Comparison of ENCODE assay signal across 8 cellular contexts in the genomic region with DNA sequence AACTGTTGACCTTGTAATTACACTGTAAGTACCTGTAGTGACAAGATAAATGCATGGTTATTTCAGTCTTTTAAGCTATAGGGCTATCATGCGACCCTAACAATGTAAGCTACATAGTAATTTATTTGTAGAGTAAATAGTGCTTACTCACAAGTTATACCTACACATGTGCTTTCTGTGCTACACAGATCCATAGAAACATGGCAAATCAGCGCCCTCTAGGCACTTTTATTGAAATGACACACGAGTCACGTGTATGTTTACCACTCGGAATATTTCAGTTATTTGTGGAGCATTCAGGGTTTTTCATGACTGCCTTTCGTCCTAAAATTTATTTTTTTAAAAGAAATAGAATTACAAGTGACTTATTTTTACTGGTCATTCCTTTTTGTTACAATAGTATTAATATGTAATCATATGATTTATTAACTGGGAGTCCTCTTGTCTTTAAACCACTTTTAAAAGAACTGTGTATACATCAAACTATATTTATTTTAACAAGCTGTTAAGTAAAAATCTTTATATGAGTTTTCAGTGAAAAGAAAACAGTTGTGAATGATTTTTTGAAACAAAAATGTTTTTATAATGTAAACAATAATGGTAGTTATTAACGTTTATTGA.
A peak's percentile ranks its signal among the peaks of the same experiment; 100 is the strongest.
DNase-seq lines count a peak whose midpoint lies in the region; ATAC-seq and TF ChIP-seq lines count a peak whose summit lies in the region.

No MANE protein-coding gene starts in this region.

- no peak overlapping the region for H3K27ac ChIP-seq in OCI-LY3 (ENCODE audit: low read length)

- no peaks in the 10 kb centered on the region for H3K9me3 Mint-ChIP-seq in endothelial cell (ENCODE audit: unreplicated experiment)

- no peaks in the 10 kb centered on the region for H3K9me3 ChIP-seq in OCI-LY3 (ENCODE audit: insufficient read depth, low read length)

- POLR2A ChIA-PET in AG04449 (lab: Yijun Ruan, JAX), result no interaction called here

- in situ Hi-C loops in GM13976 (cut with MboI; ENCODE audit: low sequenced_read_pairs, unreplicated experiment), result no loop called here

- H3K27me3 ChIP-seq in OCI-LY3 (ENCODE audit: low read depth, low read length), result no peaks in the 10 kb centered on the region

- H4K20me1 ChIP-seq in OCI-LY3 (ENCODE audit: insufficient read depth, low read length), result no peaks in the 10 kb centered on the region

- no peaks in the 10 kb centered on the region for H3K4me1 Mint-ChIP-seq in endothelial cell (ENCODE audit: unreplicated experiment)

- H3K4me3 ChIP-seq in AG04449 (ENCODE audit: low read depth, low read length) (no peak overlapping the region), OCI-LY3 (ENCODE audit: low read length) (no peak overlapping the region)

- DNase-seq in AG04449 (ENCODE audit: low read depth, low spot score) (no peak), GM13976 (ENCODE audit: low spot score) (peak; percentile 29), endothelial cell (ENCODE audit: low spot score) (peak; percentile 52), non-pigmented ciliary epithelial cell (ENCODE audit: low read depth) (peak; percentile 27), GOT3 (lab: John Stamatoyannopoulos, UW) (no peak)
- no peak for DNase-seq in stimulated activated CD4-positive, alpha-beta T cell treated with anti-CD3 and anti-CD28 coated beads, Interleukin-2, amount 100 ng/mL, for 24 hours

- H3K79me2 ChIP-seq in OCI-LY3 (ENCODE audit: low read length), result no peaks in the 10 kb centered on the region

- ATAC-seq in HG03354 (IDR thresholded peaks at IDR 0.05; ENCODE audit: poor library complexity, severe bottlenecking, unreplicated experiment), result peak; percentile 75

- H3K27ac Mint-ChIP-seq in endothelial cell (ENCODE audit: unreplicated experiment), result no peak overlapping the region

- H2AFZ ChIP-seq in OCI-LY3 (ENCODE audit: low read depth, low read length), result no peak overlapping the region

- CTCF ChIA-PET in AG04449 (lab: Yijun Ruan, JAX), result interaction anchor here (0.8 to 2.2 kb wide), 5 partner anchors 8 to 517 kb away, joined by 3 to 9 read pairs (median 3); no protein-coding TSS in a partner anchor

- TF ChIP-seq CTCF in AG04449 (IDR thresholded peaks at IDR 0.05; ENCODE audit: insufficient read depth, low read length, missing control alignments) (peak; percentile 41), GM13976 (IDR thresholded peaks at IDR 0.05; ENCODE audit: borderline replicate concordance, control extremely low read depth, extremely low read depth, insufficient read depth, missing control alignments) (peak; percentile 51), OCI-LY3 (IDR thresholded peaks at IDR 0.05; ENCODE audit: low read depth, low read length) (peak; percentile 71), endothelial cell (IDR thresholded peaks at IDR 0.05; ENCODE audit: unreplicated experiment) (peak; percentile 76)

- no peaks in the 10 kb centered on the region for H3K36me3 ChIP-seq in OCI-LY3 (replicated peaks; ENCODE audit: low read depth, low read length)

- no peaks in the 10 kb centered on the region for H3K36me3 Mint-ChIP-seq in endothelial cell (ENCODE audit: low read depth, unreplicated experiment)

- no peaks in the 10 kb centered on the region for H3K4me1 ChIP-seq in OCI-LY3 (ENCODE audit: low read length)

- H3K27me3 Mint-ChIP-seq in endothelial cell (ENCODE audit: unreplicated experiment), result no peaks in the 10 kb centered on the region

- no peak overlapping the region for H3K9ac ChIP-seq in OCI-LY3 (ENCODE audit: low read length)

- no peak overlapping the region for H3K4me2 ChIP-seq in OCI-LY3 (ENCODE audit: low read length)

- H3K4me3 Mint-ChIP-seq in endothelial cell (ENCODE audit: unreplicated experiment), result no peak overlapping the region

Comparison
In these comparisons a context has a peak if more than half of its experiments do, and no peak if none do; other contexts are left out.
1. DNase-seq: peak in GM13976 (single experiment), endothelial cell (single experiment) and non-pigmented ciliary epithelial cell (single experiment); none in AG04449 (single experiment), stimulated activated CD4-positive, alpha-beta T cell treated with anti-CD3 and anti-CD28 coated beads, Interleukin-2, amount 100 ng/mL, for 24 hours (0 of 2) and GOT3 (single experiment).
2. Peak in every context shown above with its lines, with median percentiles within 50 percentile points of each other: CTCF ChIP-seq.